22 cellular contexts compared by ENCODE assay signal in genomic region chr11:133961890-133962289, GRCh38. TPM values are rescaled to one million over a fixed set of nuclear protein-coding genes. Genes with fewer than 3 reads are reported as not detected.
"Had no signal": no experiment of that assay in that cellular context is flagged by ENCODE, and none has a peak within 500 bp of the region (broad histone marks: within the 10 kb centered on the region; RNA-seq: fewer than 3 reads in every experiment).

No MANE protein-coding gene starts in this region.

- ATAC-seq: gastrocnemius medialis; left ventricle myocardium superior; lower lobe of right lung; naive thymus-derived CD8-positive, alpha-beta T cell; sciatic nerve had no signal

- H3K4me1 ChIP-seq: prostate gland had no signal

- H3K27ac Mint-ChIP-seq: naive thymus-derived CD8-positive, alpha-beta T cell; nephron progenitor cell had no signal

- H3K27ac ChIP-seq: dorsolateral prefrontal cortex, gastrocnemius medialis, lower lobe of right lung, prostate gland, right atrium auricular region, thoracic aorta, tibial nerve, upper lobe of left lung had no signal

- H3K27me3 ChIP-seq: dorsolateral prefrontal cortex, right atrium auricular region, upper lobe of left lung had no signal

- DNase-seq: dorsolateral prefrontal cortex; effector CD4-positive, alpha-beta T cell; gastrocnemius medialis; head of caudate nucleus; left ventricle myocardium superior; lower lobe of right lung; naive thymus-derived CD8-positive, alpha-beta T cell; nephron progenitor cell; nucleus accumbens; stimulated activated CD4-positive, alpha-beta T cell treated with anti-CD3 and anti-CD28 coated beads, Interleukin-12 subunit alpha, Interleukin-12 subunit beta, amount 100 ng/mL, for 4 hours; stimulated activated CD4-positive, alpha-beta T cell treated with anti-CD3 and anti-CD28 coated beads, Interleukin-1b, Interleukin-23, amount 100 ng/mL, for 48 hours; stimulated activated CD4-positive, alpha-beta T cell treated with anti-CD3 and anti-CD28 coated beads, Interleukin-4, amount 100 ng/mL, for 1 hour; stimulated activated CD8-positive, alpha-beta memory T cell treated with anti-CD3 and anti-CD28 coated beads, Interleukin-4, amount 100 ng/mL, for 48 hours; stimulated activated naive CD4-positive, alpha-beta T cell; substantia nigra; upper lobe of left lung had no signal

- H3K4me3 Mint-ChIP-seq: naive thymus-derived CD8-positive, alpha-beta T cell; nephron progenitor cell had no signal

- H3K36me3 Mint-ChIP-seq: naive thymus-derived CD8-positive, alpha-beta T cell had no signal

- H3K9me3 Mint-ChIP-seq: naive thymus-derived CD8-positive, alpha-beta T cell; nephron progenitor cell had no signal

RNA-seq across cellular contexts. Expression of gene IGSF9B, which starts 5.1 kb away (rescaled TPM):
- total RNA-seq: glomerular endothelial cell had no signal
